Comparison of ENCODE assay signal across 22 cellular contexts in genomic region chr9:93477397-93477796, GRCh38. TPM values are rescaled to one million over a fixed set of nuclear protein-coding genes. Genes with fewer than 3 reads are reported as not detected.
DNase-seq lines count a peak whose midpoint lies in the region; ATAC-seq and TF ChIP-seq lines count a peak whose summit lies in the region.
"Had no signal": no experiment of that assay in that cellular context is flagged by ENCODE, and none has a peak within 500 bp of the region (broad histone marks: within the 10 kb centered on the region; RNA-seq: fewer than 3 reads in every experiment).

No MANE protein-coding gene starts in this region.

- ATAC-seq in CD8-positive, alpha-beta T cell = no peak
- ATAC-seq: PC-3 had no signal

- H3K27me3 ChIP-seq in CD8-positive, alpha-beta T cell (ENCODE audit: insufficient read depth, low read length) = no peaks in the 10 kb centered on the region
- no peaks in the 10 kb centered on the region for H3K27me3 ChIP-seq in SJCRH30
- H3K27me3 ChIP-seq: BE2C had no signal

- H3K27me3 Mint-ChIP-seq in CD8-positive, alpha-beta T cell (ENCODE audit: low read depth) = no peaks in the 10 kb centered on the region
- H3K27me3 Mint-ChIP-seq in mesothelial cell of epicardium (ENCODE audit: low read depth) = no peaks in the 10 kb centered on the region
- H3K27me3 Mint-ChIP-seq: CD4-positive, CD25-positive, alpha-beta regulatory T cell had no signal

- no peak overlapping the region for H3K4me3 Mint-ChIP-seq in CD8-positive, alpha-beta T cell
- no peak overlapping the region for H3K4me3 Mint-ChIP-seq in mesothelial cell of epicardium
- H3K4me3 Mint-ChIP-seq: CD4-positive, CD25-positive, alpha-beta regulatory T cell; H9 had no signal

- POLR2A ChIA-PET in CD8-positive, alpha-beta T cell (lab: Charles Lee) = interaction anchor here (1.3 kb wide), 1 partner anchor 13 kb away, joined by 3 read pairs; no protein-coding TSS in a partner anchor

- H3K36me3 ChIP-seq in CD8-positive, alpha-beta T cell (ENCODE audit: insufficient read depth, low read length) = peaks cover 6% of the 10 kb centered on the region
- peaks cover 38% of the 10 kb centered on the region for H3K36me3 ChIP-seq in SJCRH30

- intact Hi-C loops in CD8-positive, alpha-beta T cell (cut with DNase I, micrococcal nuclease) = loop anchor here in 1 of 2 experiments (10.0 kb wide), 1 partner anchor 53 kb away; no protein-coding TSS in a partner anchor

- H3K27ac ChIP-seq in CD8-positive, alpha-beta T cell (ENCODE audit: low read depth, low read length) = no peak overlapping the region
- H3K27ac ChIP-seq in SJCRH30 = peak overlapping the region; percentile 46
- H3K27ac ChIP-seq: KMS-11 had no signal

- CTCF ChIA-PET in CD8-positive, alpha-beta T cell (lab: Charles Lee) = interaction anchor here (1.3 kb wide), 1 partner anchor 369 kb away, joined by 3 read pairs; no protein-coding TSS in a partner anchor

- peaks cover 76% of the 10 kb centered on the region for H3K36me3 Mint-ChIP-seq in CD8-positive, alpha-beta T cell
- peaks cover 13% of the 10 kb centered on the region for H3K36me3 Mint-ChIP-seq in mesothelial cell of epicardium

- DNase-seq in NCI-H510A treated with DMSO at 0.1 percent for 48 hours (lab: John Stamatoyannopoulos, UW) = peak; percentile 11
- no peak for DNase-seq in NCI-H510A (lab: John Stamatoyannopoulos, UW)
- no peak for DNase-seq in CD8-positive, alpha-beta T cell
- DNase-seq in SJCRH30 = peak; percentile 36 to 70
- DNase-seq in mesothelial cell of epicardium (ENCODE audit: low spot score in 2 of 2, unreplicated experiment in 2 of 2) = no peak
- DNase-seq in glomerular visceral epithelial cell (ENCODE audit: extremely low spot score) = no peak
- no peak for DNase-seq in activated CD4-positive, CD25-positive, alpha-beta regulatory T cell (lab: John Stamatoyannopoulos, UW)
- DNase-seq in stimulated activated naive CD4-positive, alpha-beta T cell treated with Interleukin-2 at 50 U/mL for 16 hours (lab: John Stamatoyannopoulos, UW) = no peak
- DNase-seq: BE2C; Caco-2; CD4-positive, CD25-positive, alpha-beta regulatory T cell; GDM1; H9; MV-4-11; NCI-H1436 treated with DMSO at 0.1 percent for 48 hours; NCI-H2029; NCI-H446 treated with DMSO at 0.1 percent for 48 hours; NCI-H774; PC-3; RPMI8226; SIG-M5 had no signal

- peak overlapping the region; percentile 49 for H3K27ac Mint-ChIP-seq in CD8-positive, alpha-beta T cell
- peak overlapping the region; percentile 62 for H3K27ac Mint-ChIP-seq in mesothelial cell of epicardium
- H3K27ac Mint-ChIP-seq: CD4-positive, CD25-positive, alpha-beta regulatory T cell had no signal

- no peaks in the 10 kb centered on the region for H3K9me3 ChIP-seq in CD8-positive, alpha-beta T cell (ENCODE audit: low read length)
- no peaks in the 10 kb centered on the region for H3K9me3 ChIP-seq in SJCRH30 (replicated peaks)
- H3K9me3 ChIP-seq: BE2C, Caco-2 had no signal

- peaks cover 44% of the 10 kb centered on the region for H3K4me1 Mint-ChIP-seq in CD8-positive, alpha-beta T cell (ENCODE audit: low read depth)
- peaks cover 3% of the 10 kb centered on the region for H3K4me1 Mint-ChIP-seq in mesothelial cell of epicardium

- no peaks in the 10 kb centered on the region for H3K4me1 ChIP-seq in CD8-positive, alpha-beta T cell (ENCODE audit: insufficient read depth, low read length)
- H3K4me1 ChIP-seq in SJCRH30 = peaks cover 27% of the 10 kb centered on the region
- H3K4me1 ChIP-seq: Caco-2 had no signal

- no peaks in the 10 kb centered on the region for H3K9me3 Mint-ChIP-seq in CD8-positive, alpha-beta T cell
- no peaks in the 10 kb centered on the region for H3K9me3 Mint-ChIP-seq in mesothelial cell of epicardium
- H3K9me3 Mint-ChIP-seq: CD4-positive, CD25-positive, alpha-beta regulatory T cell; H9 had no signal

- no peak overlapping the region for H3K4me3 ChIP-seq in CD8-positive, alpha-beta T cell (ENCODE audit: low read depth, low read length)
- no peak overlapping the region for H3K4me3 ChIP-seq in SJCRH30

- no peak for TF ChIP-seq CTCF in CD8-positive, alpha-beta T cell (IDR thresholded peaks at IDR 0.05)
- TF ChIP-seq CTCF in mesothelial cell of epicardium (IDR thresholded peaks at IDR 0.05; ENCODE audit: unreplicated experiment) = no peak

RNA-seq across cellular contexts. Expression of gene FAM120AOS, which starts 24.0 kb away (rescaled TPM):
- total RNA-seq in CD8-positive, alpha-beta T cell = 10 to 100 TPM; 40.3 to 40.7 TPM
- total RNA-seq in SJCRH30 (2014; rRNA removed; shearing (Covaris generic)) = 41.7 and 43.2 TPM in 2 replicates
- total RNA-seq in mesothelial cell of epicardium = 39.0 to 40.0 TPM (median 39.0 TPM) in 3 replicates

RNA-seq across cellular contexts. Expression of gene FAM120A, which starts 25.9 kb away (rescaled TPM):
- 10 to 100 TPM; 39.4 to 39.7 TPM for total RNA-seq in CD8-positive, alpha-beta T cell
- total RNA-seq in SJCRH30 (2014; rRNA removed; shearing (Covaris generic)) = 80.2 and 85.7 TPM in 2 replicates
- total RNA-seq in mesothelial cell of epicardium = 58.9 to 62.0 TPM (median 59.4 TPM) in 3 replicates

Comparison
In these comparisons a context has a peak if more than half of its experiments do, and no peak if none do; other contexts are left out.
1. DNase-seq: peak in NCI-H510A treated with DMSO at 0.1 percent for 48 hours (single experiment) and SJCRH30 (2 of 2); none in NCI-H510A (single experiment), CD8-positive, alpha-beta T cell (0 of 7), mesothelial cell of epicardium (0 of 2), glomerular visceral epithelial cell (single experiment), activated CD4-positive, CD25-positive, alpha-beta regulatory T cell (0 of 4) and stimulated activated naive CD4-positive, alpha-beta T cell treated with Interleukin-2 at 50 U/mL for 16 hours (single experiment).